Comparison of ENCODE assay signal across 30 cellular contexts in genomic region chr7:93758621-93759020, GRCh38.
"Had no signal": no experiment of that assay in that cellular context is flagged by ENCODE, and none has a peak within 500 bp of the region (broad histone marks: within the 10 kb centered on the region; RNA-seq: fewer than 3 reads in every experiment).

No MANE protein-coding gene starts in this region.

- H3K36me3 Mint-ChIP-seq: activated naive CD8-positive, alpha-beta T cell had no signal

- H3K9me3 Mint-ChIP-seq: activated B cell treated with CpG ODN at 0.5 μM for 24 hours; activated T-cell treated with anti-CD3 and anti-CD28 coated beads, Interleukin-2, amount 50 U/mL, for 4 hours; T-helper 2 cell treated with Interferon-gamma antibody and Interleukin-4, amounts not matched to agents 5 μg/mL and 100 μg/mL, for 36 hours had no signal

- H3K4me3 Mint-ChIP-seq: activated B cell treated with CpG ODN at 0.5 μM for 24 hours; activated CD8-positive, alpha-beta T cell treated with anti-CD3 and anti-CD28 coated beads for 36 hours; activated naive CD8-positive, alpha-beta T cell; activated T-cell treated with anti-CD3 and anti-CD28 coated beads, Interleukin-2, amount 50 U/mL, for 4 hours; activated T-helper 17 cell treated with anti-CD3 and anti-CD28 coated beads, Interleukin-2, amount 50 U/mL, for 72 hours; effector memory CD8-positive, alpha-beta T cell; T-helper 17 cell; T-helper 2 cell treated with Interferon-gamma antibody and Interleukin-4, amounts not matched to agents 5 μg/mL and 100 μg/mL, for 36 hours had no signal

- ATAC-seq: activated CD4-positive, CD25-positive, alpha-beta regulatory T cell treated with anti-CD3 and anti-CD28 coated beads, Interleukin-2, amount 50 U/mL, for 24 hours; activated CD8-positive, alpha-beta T cell treated with anti-CD3 and anti-CD28 coated beads for 36 hours; activated T-cell treated with anti-CD3 and anti-CD28 coated beads, Interleukin-2, amount 50 U/mL, for 4 hours; activated T-helper 17 cell treated with anti-CD3 and anti-CD28 coated beads, Interleukin-2, amount 50 U/mL, for 72 hours; body of pancreas; effector memory CD8-positive, alpha-beta T cell; foreskin keratinocyte; heart right ventricle; T-helper 17 cell had no signal

- H3K27me3 Mint-ChIP-seq: activated CD8-positive, alpha-beta T cell treated with anti-CD3 and anti-CD28 coated beads for 36 hours; activated naive CD8-positive, alpha-beta T cell; activated T-helper 17 cell treated with anti-CD3 and anti-CD28 coated beads, Interleukin-2, amount 50 U/mL, for 72 hours; effector memory CD8-positive, alpha-beta T cell; T-helper 17 cell had no signal

- H3K4me1 Mint-ChIP-seq: activated B cell treated with CpG ODN at 0.5 μM for 24 hours; activated T-helper 17 cell treated with anti-CD3 and anti-CD28 coated beads, Interleukin-2, amount 50 U/mL, for 72 hours; T-helper 17 cell had no signal

- DNase-seq: activated B cell treated with CpG ODN at 0.5 μM for 24 hours; activated CD4-positive, alpha-beta T cell treated with anti-CD3 and anti-CD28 coated beads for 48 hours; activated CD4-positive, alpha-beta T cell treated with anti-CD3 and anti-CD28 coated beads, Interleukin-2, amount 50 U/mL, for 1 hour; activated CD4-positive, alpha-beta T cell treated with anti-CD3 and anti-CD28 coated beads, Interleukin-2, amount 50 U/mL, for 48 hours; activated CD8-positive, alpha-beta memory T cell treated with anti-CD3 and anti-CD28 coated beads for 24 hours; activated CD8-positive, alpha-beta T cell treated with anti-CD3 and anti-CD28 coated beads for 36 hours; activated effector memory CD4-positive, alpha-beta T cell treated with Interleukin-2 at 50 U/mL for 16 hours; activated gamma-delta T cell treated with Interleukin-2 at 50 U/mL for 16 hours; activated naive CD4-positive, alpha-beta T cell treated with anti-CD3 and anti-CD28 coated beads, Interleukin-2, amount 50 U/mL, for 16 hours; activated naive CD4-positive, alpha-beta T cell treated with Interleukin-2 at 50 U/mL for 16 hours; activated T-cell treated with anti-CD3 and anti-CD28 coated beads, Interleukin-2, amount 50 U/mL, for 4 hours; amniotic stem cell; aorta; body of pancreas; caudate nucleus; cortex of kidney; dermis blood vessel endothelial cell; effector CD4-positive, alpha-beta T cell; effector memory CD8-positive, alpha-beta T cell; erythroblast; foreskin keratinocyte; heart right ventricle; T-helper 1 cell; T-helper 17 cell; T1000; WERI-Rb-1 had no signal

- H3K27ac Mint-ChIP-seq: activated B cell treated with CpG ODN at 0.5 μM for 24 hours; activated CD8-positive, alpha-beta T cell treated with anti-CD3 and anti-CD28 coated beads for 36 hours; activated naive CD8-positive, alpha-beta T cell; activated T-helper 17 cell treated with anti-CD3 and anti-CD28 coated beads, Interleukin-2, amount 50 U/mL, for 72 hours; effector memory CD8-positive, alpha-beta T cell; T-helper 17 cell; T-helper 2 cell treated with Interferon-gamma antibody and Interleukin-4, amounts not matched to agents 5 μg/mL and 100 μg/mL, for 36 hours had no signal
